ENCODE assay signal across 28 cellular contexts in the genomic region with DNA sequence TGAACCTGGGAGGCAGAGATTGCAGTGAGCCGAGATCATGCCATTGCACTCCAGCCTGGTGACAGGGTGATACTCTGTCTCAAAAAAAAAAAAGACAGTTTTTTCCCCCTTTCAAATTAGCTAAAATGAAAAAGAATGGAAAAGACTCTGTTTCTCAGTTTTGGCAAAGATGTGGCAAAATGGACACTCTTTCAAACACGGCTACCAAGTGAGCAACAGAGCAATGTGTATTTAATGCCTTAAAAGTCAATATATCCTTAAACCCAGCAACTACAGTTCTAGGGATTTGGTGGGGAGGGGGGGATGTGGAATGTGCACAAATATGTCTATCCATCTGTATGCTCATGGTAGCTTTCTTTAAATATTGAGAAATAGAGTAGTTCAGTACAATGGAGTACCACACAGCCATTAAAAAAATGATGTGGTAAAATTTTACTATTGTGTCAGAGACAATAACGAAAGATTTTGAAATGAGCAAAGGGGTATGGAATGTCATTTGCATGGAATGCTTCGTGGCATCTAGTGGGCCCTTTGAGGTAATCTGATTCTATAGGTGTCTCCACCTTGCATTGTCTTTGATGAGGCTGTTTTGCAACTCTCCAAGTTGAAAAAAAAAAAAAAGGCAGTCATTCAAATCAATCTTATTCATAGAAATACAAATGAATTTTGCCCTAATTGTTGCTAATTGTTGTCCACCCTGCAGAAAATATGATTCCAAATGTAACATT.
"Had no signal": no experiment of that assay in that cellular context is flagged by ENCODE, and none has a peak within 500 bp of the region (broad histone marks: within the 10 kb centered on the region; RNA-seq: fewer than 3 reads in every experiment).

No MANE protein-coding gene starts in this region.

- H3K9me3 Mint-ChIP-seq: T-helper 2 cell treated with Interferon-gamma antibody and Interleukin-4, amounts not matched to agents 5 μg/mL and 100 μg/mL, for 36 hours had no signal

- H3K27me3 ChIP-seq: body of pancreas, dorsolateral prefrontal cortex, gastrocnemius medialis, pancreas, stomach, thyroid gland, upper lobe of right lung had no signal

- H3K27ac Mint-ChIP-seq: activated naive CD8-positive, alpha-beta T cell; memory B cell; naive thymus-derived CD8-positive, alpha-beta T cell; stimulated activated naive B cell treated with anti-CD40 and anti-IgM and Interleukin-4, amounts not matched to agents 10 μg/mL and 1 μg/mL and 100 μg/mL, for 72 hours; T-helper 2 cell treated with Interferon-gamma antibody and Interleukin-4, amounts not matched to agents 5 μg/mL and 100 μg/mL, for 36 hours had no signal

- H3K9me3 ChIP-seq: body of pancreas, gastrocnemius medialis, pancreas, psoas muscle, stomach, thyroid gland, upper lobe of right lung had no signal

- H3K4me2 ChIP-seq: smooth muscle cell had no signal

- H3K36me3 ChIP-seq: gastrocnemius medialis, pancreas, stomach, thyroid gland, upper lobe of right lung had no signal

- H3K4me1 ChIP-seq: body of pancreas, pancreas had no signal

- H3K4me3 Mint-ChIP-seq: activated naive CD8-positive, alpha-beta T cell; memory B cell; naive thymus-derived CD8-positive, alpha-beta T cell; neural crest cell; stimulated activated naive B cell treated with anti-CD40 and anti-IgM and Interleukin-4, amounts not matched to agents 10 μg/mL and 1 μg/mL and 100 μg/mL, for 72 hours; T-helper 2 cell treated with Interferon-gamma antibody and Interleukin-4, amounts not matched to agents 5 μg/mL and 100 μg/mL, for 36 hours had no signal

- H3K27ac ChIP-seq: body of pancreas, coronary artery, dorsolateral prefrontal cortex, gastrocnemius medialis, pancreas, psoas muscle, stomach, thyroid gland, upper lobe of right lung had no signal

- H3K4me1 Mint-ChIP-seq: memory B cell; stimulated activated naive B cell treated with anti-CD40 and anti-IgM and Interleukin-4, amounts not matched to agents 10 μg/mL and 1 μg/mL and 100 μg/mL, for 72 hours had no signal

- H3K27me3 Mint-ChIP-seq: activated naive CD8-positive, alpha-beta T cell had no signal

- ATAC-seq: body of pancreas; gastrocnemius medialis; left colon; naive thymus-derived CD8-positive, alpha-beta T cell; pancreas; psoas muscle; stimulated activated naive B cell treated with anti-CD40 and anti-IgM and Interleukin-4, amounts not matched to agents 10 μg/mL and 1 μg/mL and 100 μg/mL, for 72 hours; upper lobe of right lung had no signal

- H3K36me3 Mint-ChIP-seq: activated naive CD8-positive, alpha-beta T cell; memory B cell; stimulated activated naive B cell treated with anti-CD40 and anti-IgM and Interleukin-4, amounts not matched to agents 10 μg/mL and 1 μg/mL and 100 μg/mL, for 72 hours had no signal

- H3K4me3 ChIP-seq: body of pancreas, coronary artery, dorsolateral prefrontal cortex, gastrocnemius medialis, pancreas, psoas muscle, smooth muscle cell, stomach, thyroid gland, upper lobe of right lung had no signal

- DNase-seq: activated CD4-positive, alpha-beta T cell treated with anti-CD3 and anti-CD28 coated beads for 4 hours; activated CD4-positive, alpha-beta T cell treated with anti-CD3 and anti-CD28 coated beads, Interleukin-2, amount 50 U/mL, for 48 hours; activated CD8-positive, alpha-beta memory T cell treated with anti-CD3 and anti-CD28 coated beads for 24 hours; activated effector memory CD4-positive, alpha-beta T cell treated with Interleukin-2 at 50 U/mL for 16 hours; activated naive CD4-positive, alpha-beta T cell treated with Interleukin-2 at 50 U/mL for 16 hours; aorta; body of pancreas; dorsolateral prefrontal cortex; effector memory CD4-positive, alpha-beta T cell; erythroblast; gastrocnemius medialis; glutamatergic neuron; left colon; naive thymus-derived CD8-positive, alpha-beta T cell; nucleus accumbens; pancreas; psoas muscle; stimulated activated CD4-positive, alpha-beta T cell treated with anti-CD3 and anti-CD28 coated beads, Interleukin-1b, Interleukin-23, amount 100 ng/mL, for 48 hours; stimulated activated naive B cell treated with anti-CD40 and anti-IgM and Interleukin-4, amounts not matched to agents 10 μg/mL and 1 μg/mL and 100 μg/mL, for 72 hours; stomach; thyroid gland; upper lobe of right lung had no signal
